In the genomic region with DNA sequence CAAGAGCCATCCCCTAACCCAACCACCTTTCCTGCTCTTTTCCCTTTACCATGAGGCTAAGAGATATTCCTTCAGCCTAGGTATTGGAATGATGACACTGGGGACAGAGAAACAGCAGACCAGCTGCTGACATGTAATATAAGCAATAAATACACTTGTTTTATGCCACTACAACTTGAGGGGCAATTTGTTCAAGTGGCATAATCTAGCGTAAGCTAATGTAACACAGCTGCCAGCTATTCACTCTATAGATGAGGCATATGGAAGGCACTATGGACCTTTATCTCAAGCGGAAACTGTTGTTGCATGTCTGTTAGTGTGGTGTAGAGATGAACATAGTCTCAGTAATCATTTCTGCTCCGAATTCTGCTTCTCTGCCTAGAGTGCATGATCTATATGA, we compare ENCODE assay signal across 27 cellular contexts.
DNase-seq lines count a peak whose midpoint lies in the region; FAIRE-seq and TF ChIP-seq lines count a peak whose summit lies in the region.
"Had no signal": no experiment of that assay in that cellular context is flagged by ENCODE, and none has a peak within 500 bp of the region (broad histone marks: within the 10 kb centered on the region; RNA-seq: fewer than 3 reads in every experiment).

No MANE protein-coding gene starts in this region.

- H3K27me3 ChIP-seq in mesenchymal stem cell (ENCODE audit: control insufficient read depth in 1 of 2, insufficient read depth in 1 of 2, low read length in 2 of 2) (no peaks in the 10 kb centered on the region), H9 (ENCODE audit: insufficient read depth, low read length) (no peaks in the 10 kb centered on the region; the same call in 1 of the 2 replicates)
- H3K27me3 ChIP-seq: gastroesophageal sphincter, pancreas, testis had no signal

- peaks cover 7% of the 10 kb centered on the region for H3K4me1 ChIP-seq in mesenchymal stem cell (ENCODE audit: control insufficient read depth, insufficient read depth, low read depth, low read length)
- no peaks in the 10 kb centered on the region; the same call in 1 of the 2 replicates for H3K4me1 ChIP-seq in H9 (ENCODE audit: insufficient read depth, low read length)

- no peaks in the 10 kb centered on the region for H3K36me3 Mint-ChIP-seq in H9 (ENCODE audit: insufficient read depth in 1 of 3, low read depth in 3 of 3)
- H3K36me3 Mint-ChIP-seq: CD4-positive, CD25-positive, alpha-beta regulatory T cell; memory B cell; stimulated activated memory B cell treated with anti-CD40 and anti-IgM and Interleukin-4, amounts not matched to agents 10 μg/mL and 1 μg/mL and 100 μg/mL, for 72 hours; T-cell had no signal

- no peaks in the 10 kb centered on the region for H3K23me2 ChIP-seq in H9 (ENCODE audit: insufficient read length, low read depth, low read length, poor library complexity, severe bottlenecking)

- no peak overlapping the region for H3K56ac ChIP-seq in H9 (ENCODE audit: insufficient read length, low read depth, low read length)

- H3K23ac ChIP-seq in mesenchymal stem cell (ENCODE audit: low read length in 2 of 2): no peak overlapping the region
- no peak overlapping the region for H3K23ac ChIP-seq in H9 (ENCODE audit: insufficient read length, low read depth, low read length)

- H2BK20ac ChIP-seq in H9 (ENCODE audit: low read depth, low read length, poor library complexity, severe bottlenecking): no peak overlapping the region

- no peak overlapping the region for H3K14ac ChIP-seq in mesenchymal stem cell (ENCODE audit: low read length in 2 of 2)
- H3K14ac ChIP-seq in H9 (ENCODE audit: insufficient read depth, low read length): no peak overlapping the region

- no peak overlapping the region for H3K4me2 ChIP-seq in mesenchymal stem cell (ENCODE audit: low read length, poor library complexity, severe bottlenecking)
- H3K4me2 ChIP-seq in H9 (ENCODE audit: insufficient read depth, insufficient read length, low read length): no peak overlapping the region

- H3K27ac ChIP-seq in mesenchymal stem cell (ENCODE audit: low read length, poor library complexity, severe bottlenecking): no peak overlapping the region
- H3K27ac ChIP-seq in H9 (ENCODE audit: insufficient read length, low read depth, low read length): no peak overlapping the region
- H3K27ac ChIP-seq: GM23248, pancreas, testis had no signal

- H4K20me1 ChIP-seq in H9 (ENCODE audit: control insufficient read depth, insufficient read depth, insufficient read length): no peaks in the 10 kb centered on the region

- H3K27me3 Mint-ChIP-seq in H9 (ENCODE audit: low read depth): peaks cover 44% of the 10 kb centered on the region

- H3K9ac ChIP-seq in mesenchymal stem cell (ENCODE audit: low read length) (no peak overlapping the region), H9 (ENCODE audit: extremely low read depth, insufficient read length, low read length) (no peak overlapping the region)
- H3K9ac ChIP-seq: GM23248 had no signal

- no peak overlapping the region for H2BK5ac ChIP-seq in mesenchymal stem cell (ENCODE audit: low read depth, low read length, poor library complexity, severe bottlenecking)
- H2BK5ac ChIP-seq in H9 (ENCODE audit: insufficient read length, low read length): no peak overlapping the region

- H4K5ac ChIP-seq in H9 (ENCODE audit: insufficient read length, low read depth, low read length): no peak overlapping the region

- H3K4me1 Mint-ChIP-seq in H9: peaks cover 2 to 3% of the 10 kb centered on the region in 2 experiments
- H3K4me1 Mint-ChIP-seq: CD4-positive, CD25-positive, alpha-beta regulatory T cell; memory B cell; stimulated activated memory B cell treated with anti-CD40 and anti-IgM and Interleukin-4, amounts not matched to agents 10 μg/mL and 1 μg/mL and 100 μg/mL, for 72 hours; T-cell had no signal

- no peak overlapping the region for H3K18ac ChIP-seq in mesenchymal stem cell (ENCODE audit: low read depth in 1 of 2, low read length in 2 of 2)
- H3K18ac ChIP-seq in H9 (ENCODE audit: insufficient read length, low read depth, low read length): no peak overlapping the region

- no peak overlapping the region for H3K27ac Mint-ChIP-seq in H9
- H3K27ac Mint-ChIP-seq: activated T-cell treated with anti-CD3 and anti-CD28 coated beads, Interleukin-2, amount 50 U/mL, for 24 hours; CD4-positive, CD25-positive, alpha-beta regulatory T cell; memory B cell; stimulated activated memory B cell treated with anti-CD40 and anti-IgM and Interleukin-4, amounts not matched to agents 10 μg/mL and 1 μg/mL and 100 μg/mL, for 72 hours; T-cell had no signal

- H3K36me3 ChIP-seq in mesenchymal stem cell (ENCODE audit: control insufficient read depth in 1 of 2, insufficient read depth in 2 of 2, low read depth in 1 of 2, low read length in 2 of 2): peaks cover 0 to 3% of the 10 kb centered on the region in 2 experiments
- H3K36me3 ChIP-seq: pancreas had no signal

- H3K9me3 ChIP-seq in mesenchymal stem cell (ENCODE audit: control insufficient read depth, low read length) (no peaks in the 10 kb centered on the region), H9 (ENCODE audit: control insufficient read depth, low read depth, low read length) (no peaks in the 10 kb centered on the region)
- H3K9me3 ChIP-seq: gastroesophageal sphincter, pancreas, testis had no signal

- peak; percentile 75 for DNase-seq in DMS 273 (lab: John Stamatoyannopoulos, UW; ENCODE audit: unreplicated experiment)
- peak; percentile 52 for DNase-seq in NCI-H1436 (lab: John Stamatoyannopoulos, UW)
- DNase-seq in NCI-H524 treated with DMSO at 0.1 percent for 48 hours (lab: John Stamatoyannopoulos, UW): peak; percentile 98
- no peak for DNase-seq in mesenchymal stem cell
- DNase-seq in H9: no peak
- DNase-seq in GM19240 (ENCODE audit: insufficient read length, low spot score): no peak
- DNase-seq in frontal cortex (ENCODE audit: low spot score in 2 of 2): no peak
- no peak for DNase-seq in SW 1271 (lab: John Stamatoyannopoulos, UW)
- DNase-seq: activated CD4-positive, alpha-beta T cell treated with anti-CD3 and anti-CD28 coated beads for 1 hour; activated naive CD4-positive, alpha-beta T cell treated with Interleukin-2 at 50 U/mL for 16 hours; activated T-cell treated with anti-CD3 and anti-CD28 coated beads, Interleukin-2, amount 50 U/mL, for 24 hours; aorta; CD4-positive, CD25-positive, alpha-beta regulatory T cell; central memory CD4-positive, alpha-beta T cell; DMS153; erythroblast; GDM1; KBM-7; MV-4-11; pancreas; T-cell; testis had no signal

- H4K91ac ChIP-seq in mesenchymal stem cell (ENCODE audit: low read length) (no peak overlapping the region), H9 (ENCODE audit: insufficient read length, low read depth, low read length) (no peak overlapping the region)

- TF ChIP-seq CTCF in H9 (conservative IDR thresholded peaks at IDR 0.05): no peak

- H3K9me3 Mint-ChIP-seq in H9: no peaks in the 10 kb centered on the region; a peak in 1 of 5 replicates
- H3K9me3 Mint-ChIP-seq: memory B cell; stimulated activated memory B cell treated with anti-CD40 and anti-IgM and Interleukin-4, amounts not matched to agents 10 μg/mL and 1 μg/mL and 100 μg/mL, for 72 hours; T-cell had no signal

- no peak overlapping the region for H2BK12ac ChIP-seq in mesenchymal stem cell (ENCODE audit: low read length in 2 of 2)
- H2BK12ac ChIP-seq in H9 (ENCODE audit: insufficient read length, low read depth, low read length): no peak overlapping the region

- H2AK5ac ChIP-seq in mesenchymal stem cell (ENCODE audit: low read length, severe bottlenecking) (peak overlapping the region; percentile 7), H9 (ENCODE audit: insufficient read length, low read length) (no peak overlapping the region)

- H3K79me2 ChIP-seq in H9 (ENCODE audit: insufficient read depth, low read length): no peaks in the 10 kb centered on the region

- H3K79me1 ChIP-seq in mesenchymal stem cell (replicated peaks; ENCODE audit: low read length, poor library complexity, severe bottlenecking) (peaks cover 17% of the 10 kb centered on the region), H9 (ENCODE audit: insufficient read depth, low read depth, low read length, poor library complexity, severe bottlenecking) (no peaks in the 10 kb centered on the region)

- H3K4me3 ChIP-seq in mesenchymal stem cell (ENCODE audit: insufficient read depth in 1 of 2, low read depth in 1 of 2, low read length in 2 of 2): no peak overlapping the region
- H3K4me3 ChIP-seq: gastroesophageal sphincter, GM23248, pancreas, testis had no signal

- H3K4ac ChIP-seq in mesenchymal stem cell (ENCODE audit: low read depth in 1 of 2, low read length in 2 of 2) (peak overlapping the region in 1 of 2 experiments; percentile 19), H9 (ENCODE audit: low read depth, low read length) (no peak overlapping the region)

- H2BK120ac ChIP-seq in mesenchymal stem cell (ENCODE audit: low read depth, low read length) (no peak overlapping the region), H9 (ENCODE audit: low read depth, low read length, poor library complexity, severe bottlenecking) (no peak overlapping the region)

- H2BK15ac ChIP-seq in mesenchymal stem cell (ENCODE audit: low read depth, poor library complexity, severe bottlenecking): no peak overlapping the region
- H2BK15ac ChIP-seq in H9 (ENCODE audit: low read depth, low read length): no peak overlapping the region

- H4K8ac ChIP-seq in mesenchymal stem cell (ENCODE audit: low read length) (no peak overlapping the region), H9 (replicated peaks; ENCODE audit: insufficient read length, low read depth, low read length) (no peak overlapping the region)

- 82% methylated on average over 2 of the region's 3 CpGs for WGBS in mesenchymal stem cell
- WGBS in H9 (ENCODE audit: extremely low coverage, insufficient read length, low lambda C conversion rate): no CpG with 5 or more reads among the region's 3 CpGs

- H2AFZ ChIP-seq in mesenchymal stem cell (ENCODE audit: low read depth, low read length) (no peak overlapping the region), H9 (ENCODE audit: low read length) (no peak overlapping the region)
- H2AFZ ChIP-seq: GM23248 had no signal

- no peak for FAIRE-seq in frontal cortex (lab: Jason Lieb, UNC)
- FAIRE-seq: pancreas, TTC549 had no signal

- no peak overlapping the region for H3T11ph ChIP-seq in H9 (ENCODE audit: low read length)

- H3K4me3 Mint-ChIP-seq in H9: no peak overlapping the region
- H3K4me3 Mint-ChIP-seq: activated T-cell treated with anti-CD3 and anti-CD28 coated beads, Interleukin-2, amount 50 U/mL, for 24 hours; CD4-positive, CD25-positive, alpha-beta regulatory T cell; memory B cell; stimulated activated memory B cell treated with anti-CD40 and anti-IgM and Interleukin-4, amounts not matched to agents 10 μg/mL and 1 μg/mL and 100 μg/mL, for 72 hours; T-cell had no signal

Comparison
In these comparisons a context has a peak if more than half of its experiments do, and no peak if none do; other contexts are left out.
1. DNase-seq: peak in DMS 273 (single experiment), NCI-H1436 (single experiment) and NCI-H524 treated with DMSO at 0.1 percent for 48 hours (single experiment); none in mesenchymal stem cell (single experiment), H9 (single experiment), GM19240 (single experiment), frontal cortex (0 of 2) and SW 1271 (0 of 2).